Comparison of ENCODE assay signal across 22 cellular contexts in the genomic region with DNA sequence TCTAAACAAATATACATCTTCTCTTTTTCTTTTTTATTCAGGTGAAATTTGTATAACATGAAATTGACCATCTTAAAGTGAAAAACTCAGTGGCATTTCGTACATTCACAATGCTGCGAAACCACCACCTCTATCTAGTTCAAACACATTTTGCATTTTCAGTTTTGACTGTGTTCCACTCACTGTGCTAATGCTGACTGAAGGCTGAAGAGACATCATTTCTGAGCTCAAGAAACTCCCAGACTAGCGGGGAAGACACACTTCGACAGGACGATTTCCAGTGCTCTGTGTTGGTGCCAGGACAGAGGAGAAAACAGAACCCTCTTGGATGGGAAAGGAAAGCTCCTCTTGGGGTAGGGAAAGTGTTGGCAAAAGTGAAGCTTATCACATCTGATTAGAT. TPM values are rescaled to one million over a fixed set of nuclear protein-coding genes. Genes with fewer than 3 reads are reported as not detected.
DNase-seq lines count a peak whose midpoint lies in the region; ATAC-seq, FAIRE-seq and TF ChIP-seq lines count a peak whose summit lies in the region.
"Had no signal": no experiment of that assay in that cellular context is flagged by ENCODE, and none has a peak within 500 bp of the region (broad histone marks: within the 10 kb centered on the region; RNA-seq: fewer than 3 reads in every experiment).

No MANE protein-coding gene starts in this region.

- H2BK15ac ChIP-seq in mesendoderm (replicated peaks; ENCODE audit: low read depth) = no peak overlapping the region

- in situ Hi-C loops in GM12878 (cut with MboI) = no loop called here

- no peaks in the 10 kb centered on the region for H3K36me3 Mint-ChIP-seq in activated naive CD4-positive, alpha-beta T cell treated with anti-CD3 and anti-CD28 coated beads for 36 hours (ENCODE audit: low read depth)
- H3K36me3 Mint-ChIP-seq: CD4-positive, alpha-beta memory T cell had no signal

- H3K27ac ChIP-seq in OCI-LY3 (ENCODE audit: low read length) = no peak overlapping the region
- no peak overlapping the region for H3K27ac ChIP-seq in GM12878 (ENCODE audit: control insufficient read depth, insufficient read depth)
- no peak overlapping the region for H3K27ac ChIP-seq in mesendoderm (ENCODE audit: low read depth, low read length)
- H3K27ac ChIP-seq in OCI-LY7 (ENCODE audit: low read depth, low read length, poor library complexity, severe bottlenecking) = no peak overlapping the region
- H3K27ac ChIP-seq: A549, GM23248 had no signal

- H3K9me3 ChIP-seq in OCI-LY3 (ENCODE audit: insufficient read depth, low read length) (0 out of 2 replicates have a peak, but pooled peaks cover 7% of the 10 kb centered on the region), GM12878 (replicated peaks; ENCODE audit: control insufficient read depth, insufficient read depth, low read length) (no peaks in the 10 kb centered on the region; the same call in 2 of the 3 replicates), OCI-LY7 (ENCODE audit: low read length) (no peaks in the 10 kb centered on the region)
- H3K9me3 ChIP-seq: A549 had no signal

- no peak overlapping the region for H3K23ac ChIP-seq in mesendoderm (ENCODE audit: low read length)

- H4K20me1 ChIP-seq in OCI-LY3 (ENCODE audit: insufficient read depth, low read length) = no peaks in the 10 kb centered on the region
- H4K20me1 ChIP-seq in GM12878 (ENCODE audit: control insufficient read depth, insufficient read depth) = no peaks in the 10 kb centered on the region
- no peaks in the 10 kb centered on the region for H4K20me1 ChIP-seq in OCI-LY7 (ENCODE audit: insufficient read depth, low read length)

- peak overlapping the region; percentile 25 for H2BK5ac ChIP-seq in mesendoderm (ENCODE audit: low read length)

- H3K4me1 Mint-ChIP-seq in activated naive CD4-positive, alpha-beta T cell treated with anti-CD3 and anti-CD28 coated beads for 36 hours (ENCODE audit: low read depth) = no peaks in the 10 kb centered on the region
- H3K4me1 Mint-ChIP-seq: CD4-positive, alpha-beta memory T cell had no signal

- H3K27me3 ChIP-seq in OCI-LY3 (ENCODE audit: low read depth, low read length) (no peaks in the 10 kb centered on the region), GM12878 (replicated peaks in 1 of 2; ENCODE audit: control insufficient read depth in 2 of 2, insufficient read depth in 2 of 2, low read length in 1 of 2) (no peaks in the 10 kb centered on the region), mesendoderm (ENCODE audit: insufficient read depth, low read length, poor library complexity) (no peaks in the 10 kb centered on the region)

- POLR2A ChIA-PET in GM12878 (lab: Charles Lee) (no interaction called here), OCI-LY7 (lab: Charles Lee) (no interaction called here)

- no peaks in the 10 kb centered on the region for H3K79me1 ChIP-seq in mesendoderm (ENCODE audit: low read length)

- H3K4me1 ChIP-seq in OCI-LY3 (ENCODE audit: low read length) (peaks cover 6% of the 10 kb centered on the region; the same call in 1 of the 2 replicates), GM12878 (ENCODE audit: control insufficient read depth, insufficient read depth, low read length) (no peaks in the 10 kb centered on the region), mesendoderm (ENCODE audit: control insufficient read depth, low read depth, low read length) (peaks cover 4% of the 10 kb centered on the region), OCI-LY7 (ENCODE audit: insufficient read depth, low read length, poor library complexity, severe bottlenecking) (no peaks in the 10 kb centered on the region)
- H3K4me1 ChIP-seq: A549 had no signal

- BruUV-seq in GM12878 (replicated peaks; lab: Mats Ljungman, UMichigan) (no TSS peak), OCI-LY7 (replicated peaks; lab: Mats Ljungman, UMichigan) (no TSS peak)

- H3K4me2 ChIP-seq in OCI-LY3 (ENCODE audit: low read length) (peak overlapping the region; percentile 19), GM12878 (ENCODE audit: control insufficient read depth, insufficient read depth) (no peak overlapping the region), mesendoderm (ENCODE audit: low read length) (no peak overlapping the region), OCI-LY7 (ENCODE audit: low read length) (no peak overlapping the region)
- H3K4me2 ChIP-seq: A549 had no signal

- no peak overlapping the region for H3K27ac Mint-ChIP-seq in activated naive CD4-positive, alpha-beta T cell treated with anti-CD3 and anti-CD28 coated beads for 36 hours
- H3K27ac Mint-ChIP-seq: CD4-positive, alpha-beta memory T cell had no signal

- H3K36me3 ChIP-seq in OCI-LY3 (replicated peaks; ENCODE audit: low read depth, low read length) (no peaks in the 10 kb centered on the region), GM12878 (ENCODE audit: control insufficient read depth in 2 of 2, insufficient read depth in 2 of 2, low read length in 1 of 2) (no peaks in the 10 kb centered on the region), mesendoderm (ENCODE audit: control insufficient read depth, insufficient read depth, low read length) (no peaks in the 10 kb centered on the region), OCI-LY7 (ENCODE audit: insufficient read depth, low read length) (no peaks in the 10 kb centered on the region)

- SMC1A ChIA-PET in GM12878 (lab: Charles Lee; ENCODE audit: uncharacterized antibody, unreplicated experiment) = no interaction called here

- no peak for TF ChIP-seq POLR2A in GM12878 (IDR thresholded peaks at IDR 0.05; ENCODE audit: low read depth, low read length)

- H3K18ac ChIP-seq in mesendoderm (ENCODE audit: low read length) = no peak overlapping the region

- 0 out of 3 replicates have a peak, but pooled peaks have one; percentile 28 for ATAC-seq in GM12878
- ATAC-seq: A549 had no signal

- no peak overlapping the region for H3K4ac ChIP-seq in mesendoderm (ENCODE audit: low read depth, low read length)

- WGBS in GM12878 (ENCODE audit: insufficient coverage, insufficient replicate concordance, low lambda C conversion rate, missing lambda C conversion rate) = 13% methylated on average over 5 of the region's 5 CpGs
- WGBS in mesendoderm (ENCODE audit: extremely low coverage, insufficient coverage, low lambda C conversion rate) = no CpG with 5 or more reads among the region's 5 CpGs

- no peaks in the 10 kb centered on the region for H3K9me2 ChIP-seq in OCI-LY7 (ENCODE audit: insufficient read depth, low read length)

- TF ChIP-seq RAD21 in GM12878 (IDR thresholded peaks at IDR 0.05; ENCODE audit: insufficient read depth, low read depth, low read length) = no peak

- RAD21 ChIA-PET in GM12878 (lab: Charles Lee; ENCODE audit: unreplicated experiment) = no interaction called here

- no peak overlapping the region for H2AFZ ChIP-seq in OCI-LY3 (ENCODE audit: low read depth, low read length)
- H2AFZ ChIP-seq in GM12878 (ENCODE audit: control insufficient read depth, low read depth, low read length) = no peak overlapping the region
- H2AFZ ChIP-seq in OCI-LY7 (ENCODE audit: low read length) = no peak overlapping the region
- H2AFZ ChIP-seq: GM23248 had no signal

- H3K9me3 Mint-ChIP-seq in activated naive CD4-positive, alpha-beta T cell treated with anti-CD3 and anti-CD28 coated beads for 36 hours = no peaks in the 10 kb centered on the region

- no peak overlapping the region for H3K9ac ChIP-seq in OCI-LY3 (ENCODE audit: low read length)
- no peak overlapping the region for H3K9ac ChIP-seq in GM12878 (ENCODE audit: control insufficient read depth, insufficient read depth, low read length)
- H3K9ac ChIP-seq in mesendoderm (ENCODE audit: low read length) = no peak overlapping the region
- H3K9ac ChIP-seq: GM23248 had no signal

- H4K5ac ChIP-seq in mesendoderm (ENCODE audit: low read length) = no peak overlapping the region

- intact Hi-C loops in GM12878 (cut with micrococcal nuclease; ENCODE audit: unreplicated experiment) = no loop called here
- intact Hi-C loops in activated naive CD4-positive, alpha-beta T cell treated with anti-CD3 and anti-CD28 coated beads for 36 hours (cut with micrococcal nuclease) = no loop called here
- intact Hi-C loops in OCI-LY7 (cut with micrococcal nuclease; ENCODE audit: unreplicated experiment) = no loop called here

- H2BK120ac ChIP-seq in mesendoderm (ENCODE audit: low read depth, low read length) = no peak overlapping the region

- TF ChIP-seq CTCF in OCI-LY3 (IDR thresholded peaks at IDR 0.05; ENCODE audit: low read depth, low read length) = no peak
- TF ChIP-seq CTCF in GM12878 (IDR thresholded peaks at IDR 0.05 in 2 of 3, conservative IDR thresholded peaks at IDR 0.05 in 1 of 3; ENCODE audit: control insufficient read depth in 2 of 3, extremely low read depth in 1 of 3, insufficient read depth in 1 of 3, low read depth in 3 of 3, low read length in 3 of 3) = no peak
- TF ChIP-seq CTCF in OCI-LY7 (conservative IDR thresholded peaks at IDR 0.05; ENCODE audit: low read length) = no peak

- H3K79me2 ChIP-seq in OCI-LY3 (ENCODE audit: low read length) (no peaks in the 10 kb centered on the region), GM12878 (ENCODE audit: control insufficient read depth, insufficient read depth, low read length) (no peaks in the 10 kb centered on the region), mesendoderm (ENCODE audit: control insufficient read depth, insufficient read depth, low read length) (no peaks in the 10 kb centered on the region), OCI-LY7 (ENCODE audit: insufficient read depth, low read depth, low read length) (no peaks in the 10 kb centered on the region)

- H3K27me3 Mint-ChIP-seq in activated naive CD4-positive, alpha-beta T cell treated with anti-CD3 and anti-CD28 coated beads for 36 hours (ENCODE audit: low read depth) = no peaks in the 10 kb centered on the region
- H3K27me3 Mint-ChIP-seq: CD4-positive, alpha-beta memory T cell had no signal

- no peak for FAIRE-seq in GM12878 (lab: Jason Lieb, UNC)
- no peak for FAIRE-seq in urothelium cell line (lab: Jason Lieb, UNC)
- FAIRE-seq: A549, G401.6, GM19239, H1 had no signal

- H3K4me3 ChIP-seq in OCI-LY3 (ENCODE audit: low read length) (no peak overlapping the region), GM12878 (no peak overlapping the region), mesendoderm (ENCODE audit: low read length) (no peak overlapping the region), OCI-LY7 (ENCODE audit: low read depth, low read length, poor library complexity, severe bottlenecking) (no peak overlapping the region)
- H3K4me3 ChIP-seq: A549, GM23248 had no signal

- H3K4me3 Mint-ChIP-seq in activated naive CD4-positive, alpha-beta T cell treated with anti-CD3 and anti-CD28 coated beads for 36 hours = no peak overlapping the region

- no peak overlapping the region for H3K56ac ChIP-seq in mesendoderm (ENCODE audit: low read length)

- CTCF ChIA-PET in GM12878 (lab: Yijun Ruan, JAX) (interaction anchor here (0.5 to 0.7 kb wide), 2 partner anchors 21 to 1394 kb away, joined by 3 to 4 read pairs; no protein-coding TSS in a partner anchor), OCI-LY7 (lab: Charles Lee; ENCODE audit: unreplicated experiment) (no interaction called here)
- CTCF ChIA-PET in activated naive CD4-positive, alpha-beta T cell treated with anti-CD3 and anti-CD28 coated beads for 36 hours (lab: Charles Lee) = no interaction called here

- DNase-seq in GM12878 (ENCODE audit: low read depth, low spot score) (no peak), mesendoderm (peak; percentile 18), urothelium cell line (ENCODE audit: low spot score) (no peak), OCI-LY7 (ENCODE audit: low spot score) (no peak)
- no peak for DNase-seq in activated naive CD4-positive, alpha-beta T cell treated with anti-CD3 and anti-CD28 coated beads for 36 hours
- DNase-seq in NK-92 treated with Interleukin-12 subunit alpha and Interleukin-12 subunit beta, amount 100 ng/mL, for 24 hours (lab: John Stamatoyannopoulos, UW) = no peak
- DNase-seq: 8988T; ACHN; C1 segment of cervical spinal cord; CD4-positive, alpha-beta memory T cell; COR-L47; DMS153; DND-41; GM23248; H7; HCEC 1CT had no signal

- TF ChIP-seq EP300 in GM12878 (IDR thresholded peaks at IDR 0.05; ENCODE audit: borderline replicate concordance in 1 of 2, control insufficient read depth in 1 of 2, low read depth in 2 of 2, low read length in 2 of 2) = no peak

- no peak overlapping the region for H4K8ac ChIP-seq in mesendoderm (ENCODE audit: low read depth, low read length)

- H2AK5ac ChIP-seq in mesendoderm (ENCODE audit: low read length) = no peak overlapping the region

RNA-seq across cellular contexts. Expression of gene CBLN2, which starts 44.2 kb away (rescaled TPM):
- not detected in 2 replicates for total RNA-seq in GM12878 (2013; cell fraction: nucleolus; rRNA removed)
- total RNA-seq in GM12878 (2014; rRNA removed) = 0.11 and 0.28 TPM in 2 replicates
- total RNA-seq in GM12878 (2014; rRNA removed; fragmentation: Illumina TruSeq; extraction: Trizol) = 0.22 and 0.28 TPM in 2 replicates
- total RNA-seq in GM12878 (2021) = 0.21 and 0.38 TPM in 2 replicates
- polyA plus RNA-seq in GM12878 (2011; ENCODE audit: low read depth) = not detected
- 14.6 and 17.0 TPM in 2 replicates for polyA plus RNA-seq in GM12878 (2011; rRNA removed)
- polyA plus RNA-seq in GM12878 (2011; cell fraction: cytosol; rRNA removed) = 8.2 and 8.6 TPM in 2 replicates
- polyA plus RNA-seq in GM12878 (2011; cell fraction: nucleus; rRNA removed) = 12.8 and 16.1 TPM in 2 replicates
- polyA plus RNA-seq in GM12878 (2012) = 0.37 TPM in 1 of 2 replicates, not detected in the other
- polyA plus RNA-seq in GM12878 (2014; fragmentation: Illumina TruSeq; extraction: Trizol) = 0.31 and 0.41 TPM in 2 replicates
- under 1 TPM in 1 of 2 experiments, not detected in 1; 0.11 TPM for polyA plus RNA-seq in GM12878 (2014; fragmentation: Nextera tagmentation; extraction: Ambion mirVana)
- 0.18 and 1.1 TPM in 2 replicates for polyA plus RNA-seq in GM12878 (2014; rRNA removed)
- polyA plus RNA-seq in GM12878 (2016; fragmentation: Nextera tagmentation; extraction: Ambion mirVana) = under 1 TPM in 1 of 2 experiments, not detected in 1; 0.16 TPM
- 8.9 and 9.6 TPM in 2 replicates for polyA minus RNA-seq in GM12878 (2011; rRNA and poly(A)+ RNA removed)
- polyA minus RNA-seq in GM12878 (2011; cell fraction: cytosol; rRNA and poly(A)+ RNA removed) = 3.7 and 3.9 TPM in 2 replicates
- polyA minus RNA-seq in GM12878 (2011; cell fraction: nucleus; rRNA and poly(A)+ RNA removed) = 4.1 and 6.0 TPM in 2 replicates
- polyA plus RNA-seq in mesendoderm (2013, experiment 1 of 2) = not detected
- polyA plus RNA-seq in mesendoderm (2013, experiment 2 of 2) = not detected
- not detected for total RNA-seq in activated naive CD4-positive, alpha-beta T cell treated with anti-CD3 and anti-CD28 coated beads for 36 hours
- total RNA-seq in OCI-LY7 (2014; rRNA removed; shearing (Covaris generic)) = not detected in 2 replicates
- not detected in 2 replicates for total RNA-seq in OCI-LY7 (2022)
- total RNA-seq: CD4-positive, alpha-beta memory T cell; GM23248; H1; H7 had no signal
- polyA plus RNA-seq: BJ; CD4-positive, alpha-beta memory T cell; GM23248; H1 had no signal
